In genomic region chr7:46178685-46179084, GRCh38 we compare ENCODE assay signal across 19 cellular contexts.
DNase-seq lines count a peak whose midpoint lies in the region; ATAC-seq and TF ChIP-seq lines count a peak whose summit lies in the region.
"Had no signal": no experiment of that assay in that cellular context is flagged by ENCODE, and none has a peak within 500 bp of the region (broad histone marks: within the 10 kb centered on the region; RNA-seq: fewer than 3 reads in every experiment).

No MANE protein-coding gene starts in this region.

- H2AK5ac ChIP-seq in mesenchymal stem cell (ENCODE audit: low read length, severe bottlenecking) (peak overlapping the region; percentile 81), neuronal stem cell (ENCODE audit: low read depth, low read length) (no peak overlapping the region)

- POLR2A ChIA-PET in OCI-LY7 (lab: Charles Lee): interaction anchor here (0.5 kb wide), 1 partner anchor 17 kb away, joined by 3 read pairs; no protein-coding TSS in a partner anchor

- no peaks in the 10 kb centered on the region for H3K27me3 Mint-ChIP-seq in chondrocyte (ENCODE audit: low read depth)
- H3K27me3 Mint-ChIP-seq: activated CD8-positive, alpha-beta T cell treated with anti-CD3 and anti-CD28 coated beads for 36 hours had no signal

- H4K20me1 ChIP-seq in OCI-LY7 (ENCODE audit: insufficient read depth, low read length): no peaks in the 10 kb centered on the region

- H3K9ac ChIP-seq in mesenchymal stem cell (ENCODE audit: low read length) (peak overlapping the region; percentile 27), neuronal stem cell (ENCODE audit: low read depth, low read length, poor library complexity) (no peak overlapping the region)

- no peak overlapping the region for H2BK5ac ChIP-seq in mesenchymal stem cell (ENCODE audit: low read depth, low read length, poor library complexity, severe bottlenecking)
- no peak overlapping the region for H2BK5ac ChIP-seq in neuronal stem cell (ENCODE audit: low read length)

- DNase-seq in AG20443 (ENCODE audit: low spot score) (peak; percentile 67), NCI-H226 (peak; percentile 65), chondrocyte (ENCODE audit: low spot score) (no peak), mesenchymal stem cell (no peak), neuronal stem cell (ENCODE audit: low spot score) (no peak), OCI-LY7 (ENCODE audit: low spot score) (no peak), Right ventricle myocardium inferior (ENCODE audit: missing footprints) (no peak)
- DNase-seq: activated CD8-positive, alpha-beta T cell treated with anti-CD3 and anti-CD28 coated beads for 36 hours; AML-193; aorta; DMS153; effector CD4-positive, alpha-beta T cell; gastrocnemius medialis; MM.1S; NCI-H2081 treated with DMSO at 0.1 percent for 48 hours; stimulated activated CD4-positive, alpha-beta T cell treated with anti-CD3 and anti-CD28 coated beads, Interleukin-12 subunit alpha, Interleukin-12 subunit beta, amount 100 ng/mL, for 4 hours had no signal

- H3K18ac ChIP-seq in mesenchymal stem cell (ENCODE audit: low read depth in 1 of 2, low read length in 2 of 2) (no peak overlapping the region), neuronal stem cell (ENCODE audit: low read length) (no peak overlapping the region)

- no peaks in the 10 kb centered on the region for H3K9me3 ChIP-seq in mesenchymal stem cell (ENCODE audit: control insufficient read depth, low read length)
- peaks cover 3 to 5% of the 10 kb centered on the region in 2 donors for H3K9me3 ChIP-seq in neuronal stem cell (replicated peaks in 1 of 2; ENCODE audit: control insufficient read depth in 2 of 2, insufficient read depth in 1 of 2, low read depth in 1 of 2, low read length in 2 of 2)
- no peaks in the 10 kb centered on the region for H3K9me3 ChIP-seq in OCI-LY7 (ENCODE audit: low read length)
- H3K9me3 ChIP-seq: gastrocnemius medialis had no signal

- H2BK120ac ChIP-seq in mesenchymal stem cell (ENCODE audit: low read depth, low read length) (no peak overlapping the region), neuronal stem cell (ENCODE audit: low read depth, low read length) (no peak overlapping the region)

- H3K27me3 ChIP-seq in mesenchymal stem cell (ENCODE audit: control insufficient read depth in 1 of 2, insufficient read depth in 1 of 2, low read length in 2 of 2) (no peaks in the 10 kb centered on the region), neuronal stem cell (ENCODE audit: control insufficient read depth in 3 of 3, insufficient read depth in 3 of 3, low read depth in 1 of 3, low read length in 3 of 3) (no peaks in the 10 kb centered on the region)
- H3K27me3 ChIP-seq: gastrocnemius medialis had no signal

- no peak overlapping the region for H2BK12ac ChIP-seq in mesenchymal stem cell (ENCODE audit: low read length in 2 of 2)
- no peak overlapping the region for H2BK12ac ChIP-seq in neuronal stem cell (ENCODE audit: low read length)

- no peak overlapping the region for H2BK15ac ChIP-seq in mesenchymal stem cell (ENCODE audit: low read depth, poor library complexity, severe bottlenecking)
- no peak overlapping the region for H2BK15ac ChIP-seq in neuronal stem cell (ENCODE audit: low read length)

- H3K4me3 ChIP-seq in mesenchymal stem cell (ENCODE audit: insufficient read depth in 1 of 2, low read depth in 1 of 2, low read length in 2 of 2): no peak overlapping the region
- no peak overlapping the region for H3K4me3 ChIP-seq in neuronal stem cell (ENCODE audit: low read length in 2 of 2)
- H3K4me3 ChIP-seq in OCI-LY7 (ENCODE audit: low read depth, low read length, poor library complexity, severe bottlenecking): no peak overlapping the region
- H3K4me3 ChIP-seq: gastrocnemius medialis, SK-N-MC had no signal

- H3K4me3 Mint-ChIP-seq in chondrocyte (ENCODE audit: unreplicated experiment): no peak overlapping the region
- H3K4me3 Mint-ChIP-seq: activated CD8-positive, alpha-beta T cell treated with anti-CD3 and anti-CD28 coated beads for 36 hours had no signal

- H4K8ac ChIP-seq in mesenchymal stem cell (ENCODE audit: low read length) (no peak overlapping the region), neuronal stem cell (ENCODE audit: low read depth, low read length) (no peak overlapping the region)

- H3K36me3 ChIP-seq in mesenchymal stem cell (ENCODE audit: control insufficient read depth in 1 of 2, insufficient read depth in 2 of 2, low read depth in 1 of 2, low read length in 2 of 2) (no peaks in the 10 kb centered on the region), neuronal stem cell (replicated peaks in 1 of 2; ENCODE audit: control insufficient read depth in 2 of 2, insufficient read depth in 2 of 2, low read length in 2 of 2) (no peaks in the 10 kb centered on the region), OCI-LY7 (ENCODE audit: insufficient read depth, low read length) (no peaks in the 10 kb centered on the region)
- H3K36me3 ChIP-seq: gastrocnemius medialis had no signal

- H3K27ac ChIP-seq in mesenchymal stem cell (ENCODE audit: low read length, poor library complexity, severe bottlenecking) (no peak overlapping the region), neuronal stem cell (replicated peaks; ENCODE audit: low read length) (no peak overlapping the region), OCI-LY7 (ENCODE audit: low read depth, low read length, poor library complexity, severe bottlenecking) (no peak overlapping the region)
- H3K27ac ChIP-seq: gastrocnemius medialis, SK-N-MC had no signal

- no peaks in the 10 kb centered on the region for H3K79me2 ChIP-seq in OCI-LY7 (ENCODE audit: insufficient read depth, low read depth, low read length)

- H3K4me1 ChIP-seq in mesenchymal stem cell (ENCODE audit: control insufficient read depth, insufficient read depth, low read depth, low read length): peaks cover 3% of the 10 kb centered on the region
- peaks cover 0 to 3% of the 10 kb centered on the region in 2 donors for H3K4me1 ChIP-seq in neuronal stem cell (ENCODE audit: control insufficient read depth in 2 of 2, insufficient read depth in 1 of 2, low read depth in 1 of 2, low read length in 2 of 2)
- no peaks in the 10 kb centered on the region for H3K4me1 ChIP-seq in OCI-LY7 (ENCODE audit: insufficient read depth, low read length, poor library complexity, severe bottlenecking)
- H3K4me1 ChIP-seq: gastrocnemius medialis had no signal

- H3K14ac ChIP-seq in mesenchymal stem cell (ENCODE audit: low read length in 2 of 2): no peak overlapping the region
- H3K14ac ChIP-seq in neuronal stem cell (ENCODE audit: low read length): no peak overlapping the region

- H3K27ac Mint-ChIP-seq in chondrocyte (ENCODE audit: unreplicated experiment): peak overlapping the region; percentile 53
- H3K27ac Mint-ChIP-seq: activated CD8-positive, alpha-beta T cell treated with anti-CD3 and anti-CD28 coated beads for 36 hours; activated T-helper 2 cell treated with anti-CD3 and anti-CD28 coated beads, Interferon-gamma antibody, Interleukin-2, Interleukin-4, amounts not matched to agents 10 μg/mL and 5 μg/mL and 100 μg/mL, durations not matched to agents 14 hours and 24 hours and 36 hours had no signal

- H3K4ac ChIP-seq in mesenchymal stem cell (ENCODE audit: low read depth in 1 of 2, low read length in 2 of 2) (no peak overlapping the region), neuronal stem cell (ENCODE audit: low read length) (no peak overlapping the region)

- CTCF ChIA-PET in OCI-LY7 (lab: Charles Lee; ENCODE audit: unreplicated experiment): no interaction called here

- no peaks in the 10 kb centered on the region for H3K9me2 ChIP-seq in OCI-LY7 (ENCODE audit: insufficient read depth, low read length)

- BruUV-seq in OCI-LY7 (replicated peaks; lab: Mats Ljungman, UMichigan): no TSS peak

- peaks cover 3% of the 10 kb centered on the region for H3K36me3 Mint-ChIP-seq in chondrocyte (ENCODE audit: low read depth)

- H3K79me1 ChIP-seq in mesenchymal stem cell (replicated peaks; ENCODE audit: low read length, poor library complexity, severe bottlenecking) (no peaks in the 10 kb centered on the region), neuronal stem cell (ENCODE audit: low read depth, low read length) (no peaks in the 10 kb centered on the region)

- TF ChIP-seq CTCF in chondrocyte (IDR thresholded peaks at IDR 0.05) (no peak), OCI-LY7 (conservative IDR thresholded peaks at IDR 0.05; ENCODE audit: low read length) (no peak)

- H3K4me2 ChIP-seq in mesenchymal stem cell (ENCODE audit: low read length, poor library complexity, severe bottlenecking) (no peak overlapping the region), neuronal stem cell (ENCODE audit: insufficient read depth, low read length, poor library complexity, severe bottlenecking) (no peak overlapping the region), OCI-LY7 (ENCODE audit: low read length) (no peak overlapping the region)

- H4K91ac ChIP-seq in mesenchymal stem cell (ENCODE audit: low read length) (no peak overlapping the region), neuronal stem cell (ENCODE audit: low read depth, low read length, poor library complexity) (no peak overlapping the region)

- no peak overlapping the region for H2AFZ ChIP-seq in mesenchymal stem cell (ENCODE audit: low read depth, low read length)
- no peak overlapping the region for H2AFZ ChIP-seq in neuronal stem cell (ENCODE audit: low read length)
- no peak overlapping the region for H2AFZ ChIP-seq in OCI-LY7 (ENCODE audit: low read length)

- H3K23ac ChIP-seq in mesenchymal stem cell (ENCODE audit: low read length in 2 of 2): no peak overlapping the region
- no peak overlapping the region for H3K23ac ChIP-seq in neuronal stem cell (ENCODE audit: low read depth, low read length, poor library complexity)

- H3K9me3 Mint-ChIP-seq in chondrocyte (ENCODE audit: low read depth): peaks cover 10% of the 10 kb centered on the region

- intact Hi-C loops in OCI-LY7 (cut with micrococcal nuclease; ENCODE audit: unreplicated experiment): no loop called here
- intact Hi-C loops in Right ventricle myocardium inferior (cut with DNase I): no loop called here

- ATAC-seq in HG02623 (IDR thresholded peaks at IDR 0.05; ENCODE audit: unreplicated experiment) (no peak), Right ventricle myocardium inferior (no peak)
- ATAC-seq: activated CD8-positive, alpha-beta T cell treated with anti-CD3 and anti-CD28 coated beads for 36 hours; gastrocnemius medialis had no signal

- H3K4me1 Mint-ChIP-seq in chondrocyte (ENCODE audit: low read depth): peaks cover 33% of the 10 kb centered on the region

Comparison
In these comparisons a context has a peak if more than half of its experiments do, and no peak if none do; other contexts are left out.
1. DNase-seq: peak in AG20443 (single experiment) and NCI-H226 (single experiment); none in chondrocyte (single experiment), mesenchymal stem cell (single experiment), neuronal stem cell (single experiment), OCI-LY7 (single experiment) and Right ventricle myocardium inferior (single experiment).